10 cellular contexts compared by ENCODE assay signal in the genomic region with DNA sequence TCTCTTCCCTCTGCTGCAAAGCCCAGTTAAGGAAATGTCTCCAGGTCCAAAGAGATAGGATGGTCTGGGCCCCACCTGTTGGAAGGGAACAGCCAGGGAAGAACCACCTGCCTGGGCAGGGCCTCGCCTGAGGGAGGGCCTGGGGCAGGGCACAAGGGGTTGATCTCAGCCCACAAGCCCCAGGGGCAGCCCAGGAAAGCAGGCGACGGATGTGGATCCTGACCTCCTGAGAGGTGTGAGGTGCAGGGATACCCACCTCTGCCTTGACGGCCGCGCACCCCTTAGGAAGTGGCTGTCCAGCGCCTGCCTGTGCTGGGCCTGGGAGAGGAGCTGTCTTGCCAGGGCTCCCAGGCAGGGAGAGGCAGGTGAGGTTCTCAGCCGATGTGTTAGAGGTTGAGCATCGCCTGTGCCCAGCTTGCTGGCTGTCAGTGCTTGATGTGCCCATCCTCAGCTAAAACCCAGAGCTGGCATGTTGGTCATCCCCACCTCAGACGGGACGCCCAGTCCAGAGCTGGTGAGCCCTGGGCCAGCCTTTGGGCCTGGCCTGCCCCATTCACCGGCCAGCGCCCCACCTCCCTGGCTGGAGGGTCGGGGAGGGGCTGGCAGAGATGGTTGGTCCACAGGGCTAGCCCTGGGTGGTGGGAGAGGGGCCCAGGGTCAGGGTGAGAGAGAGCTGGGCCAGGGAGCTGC. TPM values are rescaled to one million over a fixed set of nuclear protein-coding genes. Genes with fewer than 3 reads are reported as not detected.
DNase-seq lines count a peak whose midpoint lies in the region; ATAC-seq, FAIRE-seq and TF ChIP-seq lines count a peak whose summit lies in the region.
"Had no signal": no experiment of that assay in that cellular context is flagged by ENCODE, and none has a peak within 500 bp of the region (broad histone marks: within the 10 kb centered on the region; RNA-seq: fewer than 3 reads in every experiment).

No MANE protein-coding gene starts in this region.

- ATAC-seq in pancreas (no peak), GM18520 (IDR thresholded peaks at IDR 0.05; ENCODE audit: unreplicated experiment) (no peak), GM21786 (IDR thresholded peaks at IDR 0.05; ENCODE audit: unreplicated experiment) (no peak)

- peaks cover 0 to 2% of the 10 kb centered on the region in 2 donors for H3K27me3 Mint-ChIP-seq in CD8-positive, alpha-beta memory T cell

- POLR2A ChIA-PET in CD8-positive, alpha-beta memory T cell (lab: Charles Lee): interaction anchor here (2.8 to 3.0 kb wide), 2 partner anchors 11 to 17 kb away, joined by 29 to 65 read pairs; partner anchors contain the start of genes AMDHD2 and ATP6V0C
- POLR2A ChIA-PET in PC-9 (lab: Charles Lee; ENCODE audit: unreplicated experiment): interaction anchor here (0.6 to 0.7 kb wide), 3 partner anchors 8 to 748 kb away, joined by 3 to 16 read pairs (median 5); partner anchors contain the start of genes NUBP2 and SPSB3

- H3K9me3 Mint-ChIP-seq in CD8-positive, alpha-beta memory T cell: peaks cover 0 to 7% (median 0%) of the 10 kb centered on the region in 5 donors

- no peaks in the 10 kb centered on the region for H3K79me2 ChIP-seq in PC-9 (ENCODE audit: low read depth)

- no peak for TF ChIP-seq POLR2A in esophagus squamous epithelium (IDR thresholded peaks at IDR 0.05)

- H3K27me3 ChIP-seq in CD8-positive, alpha-beta memory T cell (ENCODE audit: insufficient read depth, low read length, poor library complexity, severe bottlenecking): no peaks in the 10 kb centered on the region
- H3K27me3 ChIP-seq in PC-9 (ENCODE audit: insufficient read depth, low read depth): no peaks in the 10 kb centered on the region
- H3K27me3 ChIP-seq in esophagus squamous epithelium: no peaks in the 10 kb centered on the region
- no peaks in the 10 kb centered on the region for H3K27me3 ChIP-seq in pancreas

- H3K4me3 Mint-ChIP-seq in CD8-positive, alpha-beta memory T cell: peak overlapping the region; percentile 44 to 99 (median 93)

- H3K4me1 ChIP-seq in CD8-positive, alpha-beta memory T cell (ENCODE audit: insufficient read depth, low read length): peaks cover 7% of the 10 kb centered on the region
- peaks cover 10% of the 10 kb centered on the region; the same call in 1 of the 2 replicates for H3K4me1 ChIP-seq in PC-9 (replicated peaks; ENCODE audit: insufficient read depth)
- peaks cover 8 to 34% (median 10%) of the 10 kb centered on the region in 3 donors for H3K4me1 ChIP-seq in esophagus squamous epithelium
- peaks cover 0 to 4% (median 0%) of the 10 kb centered on the region in 3 donors for H3K4me1 ChIP-seq in pancreas

- H4K20me1 ChIP-seq in PC-9 (ENCODE audit: insufficient read depth): no peaks in the 10 kb centered on the region

- no peak for TF ChIP-seq CTCF in PC-9 (conservative IDR thresholded peaks at IDR 0.05)
- TF ChIP-seq CTCF in esophagus squamous epithelium (IDR thresholded peaks at IDR 0.05): no peak
- TF ChIP-seq CTCF in pancreas (IDR thresholded peaks at IDR 0.05): no peak

- 96% methylated on average over 5 of the region's 14 CpGs; no CpG with 5 or more reads in 1 of the 2 donors for WGBS in esophagus squamous epithelium, 2 donors
- WGBS in pancreas, 2 donors: 82 to 85% methylated on average over 14 of the region's 14 CpGs

- no peaks in the 10 kb centered on the region for H3K9me2 ChIP-seq in PC-9 (ENCODE audit: insufficient read depth)

- CTCF ChIA-PET in CD8-positive, alpha-beta memory T cell (lab: Charles Lee): interaction anchor here (0.8 kb wide), 1 partner anchor 29 kb away, joined by 3 read pairs; no protein-coding TSS in a partner anchor
- CTCF ChIA-PET in PC-9 (lab: Charles Lee): interaction anchor here (0.6 kb wide), 1 partner anchor 52 kb away, joined by 4 read pairs; no protein-coding TSS in a partner anchor

- no peak overlapping the region for H3K4me3 ChIP-seq in CD8-positive, alpha-beta memory T cell (ENCODE audit: low read length)
- H3K4me3 ChIP-seq in PC-9: no peak overlapping the region
- peak overlapping the region in 1 of 4 donors; percentile 78 for H3K4me3 ChIP-seq in esophagus squamous epithelium
- H3K4me3 ChIP-seq in pancreas: no peak overlapping the region

- DNase-seq in CD8-positive, alpha-beta memory T cell: peak in 1 of 5 donors; percentile 49
- DNase-seq in PC-9 (no peak), esophagus squamous epithelium (lab: John Stamatoyannopoulos, UW) (no peak), pancreas (peak in 4 of 6 donors; percentile 16 to 82 (median 58)), NCI-H69 (lab: John Stamatoyannopoulos, UW) (no peak)
- no peak for DNase-seq in central memory CD4-positive, alpha-beta T cell

- H3K36me3 ChIP-seq in CD8-positive, alpha-beta memory T cell (ENCODE audit: insufficient read depth, low read length): no peaks in the 10 kb centered on the region
- H3K36me3 ChIP-seq in PC-9 (ENCODE audit: low read depth): no peaks in the 10 kb centered on the region
- H3K36me3 ChIP-seq in esophagus squamous epithelium: peaks cover 19 to 50% (median 19%) of the 10 kb centered on the region in 3 donors
- peaks cover 0 to 8% (median 0%) of the 10 kb centered on the region in 3 donors for H3K36me3 ChIP-seq in pancreas

- H3K4me2 ChIP-seq in PC-9: peak overlapping the region; percentile 85; the same call in 1 of the 2 replicates

- BruUV-seq in PC-9 (replicated peaks; lab: Mats Ljungman, UMichigan): no TSS peak

- peak overlapping the region; percentile 97 for H3K27ac ChIP-seq in CD8-positive, alpha-beta memory T cell (ENCODE audit: low read depth, low read length)
- peak overlapping the region; percentile 38; the same call in 1 of the 2 replicates for H3K27ac ChIP-seq in PC-9
- peak overlapping the region; percentile 95 to 99 (median 98) for H3K27ac ChIP-seq in esophagus squamous epithelium
- H3K27ac ChIP-seq in pancreas: peak overlapping the region in 2 of 4 donors; percentile 82 to 92

- FAIRE-seq in pancreas (lab: Jason Lieb, UNC): no peak

- H3K4me1 Mint-ChIP-seq in CD8-positive, alpha-beta memory T cell: peaks cover 13 to 29% (median 15%) of the 10 kb centered on the region in 3 donors

- intact Hi-C loops in PC-9 (cut with micrococcal nuclease; ENCODE audit: unreplicated experiment): no loop called here
- intact Hi-C loops in esophagus squamous epithelium (cut with DNase I): no loop called here
- intact Hi-C loops in pancreas (cut with DNase I): no loop called here

- H3K27ac Mint-ChIP-seq in CD8-positive, alpha-beta memory T cell: peak overlapping the region; percentile 98 to 99 (median 99)

- H3K36me3 Mint-ChIP-seq in CD8-positive, alpha-beta memory T cell: peaks cover 0 to 33% (median 0%) of the 10 kb centered on the region in 3 donors

- no peak overlapping the region for H2AFZ ChIP-seq in PC-9

- no peaks in the 10 kb centered on the region for H3K9me3 ChIP-seq in CD8-positive, alpha-beta memory T cell (ENCODE audit: low read length)
- H3K9me3 ChIP-seq in PC-9 (ENCODE audit: insufficient read depth, low read depth) (no peaks in the 10 kb centered on the region), esophagus squamous epithelium (no peaks in the 10 kb centered on the region), pancreas (no peaks in the 10 kb centered on the region)

- peaks cover 19% of the 10 kb centered on the region; the same call in 1 of the 2 replicates for H3F3A ChIP-seq in PC-9 (ENCODE audit: insufficient read depth, low read depth)

RNA-seq across cellular contexts. Expression of gene CEMP1, which starts 0.4 kb away (rescaled TPM):
- total RNA-seq in CD8-positive, alpha-beta memory T cell: under 1 TPM in 1 of 2 experiments, not detected in 1; 0.16 TPM
- 3.3 TPM for polyA plus RNA-seq in CD8-positive, alpha-beta memory T cell
- total RNA-seq in PC-9 (2021) (0.43 and 0.94 TPM in 2 replicates), esophagus squamous epithelium (under 1 TPM in 1 of 4 donors, not detected in 3; 0.76 TPM), pancreas (under 1 TPM; 0.12 to 0.92 (median 0.62) TPM)
- polyA plus RNA-seq in pancreas: 1 to 10 TPM; 1.1 to 1.2 TPM
- total RNA-seq: fibroblast of villous mesenchyme, NCI-H460 had no signal

RNA-seq across cellular contexts. Expression of gene PDPK1, which starts 7.0 kb away (rescaled TPM):
- 10 to 100 TPM; 56.8 to 58.5 TPM for total RNA-seq in CD8-positive, alpha-beta memory T cell
- polyA plus RNA-seq in CD8-positive, alpha-beta memory T cell: 46.2 TPM
- 43.2 and 46.8 TPM in 2 replicates for total RNA-seq in PC-9 (2021)
- total RNA-seq in esophagus squamous epithelium: 10 to 100 TPM; 18.3 to 28.2 (median 23.3) TPM
- total RNA-seq in pancreas: 10 to 100 TPM; 24.2 to 34.8 (median 31.9) TPM
- 10 to 100 TPM; 12.7 to 27.3 TPM for polyA plus RNA-seq in pancreas

RNA-seq across cellular contexts. Expression of gene AMDHD2, which starts 10.6 kb away (rescaled TPM):
- 10 to 100 TPM; 34.1 to 35.5 TPM for total RNA-seq in CD8-positive, alpha-beta memory T cell
- polyA plus RNA-seq in CD8-positive, alpha-beta memory T cell: 21.2 TPM
- total RNA-seq in PC-9 (2021) (47.9 and 61.5 TPM in 2 replicates), esophagus squamous epithelium (10 to 100 TPM; 11.6 to 23.9 (median 17.5) TPM), pancreas (10 to 100 TPM in 4 of 6 donors, 1 to 10 TPM in 2; 8.0 to 18.7 (median 10.9) TPM)
- 10 to 100 TPM; 27.7 to 36.3 TPM for polyA plus RNA-seq in pancreas

RNA-seq across cellular contexts. Expression of gene ATP6V0C, which starts 17.0 kb away (rescaled TPM):
- 100 to 1,000 TPM; 154 to 157 TPM for total RNA-seq in CD8-positive, alpha-beta memory T cell
- polyA plus RNA-seq in CD8-positive, alpha-beta memory T cell: 101 TPM
- 205 and 249 TPM in 2 replicates for total RNA-seq in PC-9 (2021)
- total RNA-seq in esophagus squamous epithelium: 100 to 1,000 TPM in 2 of 4 donors, 10 to 100 TPM in 2; 70.8 to 196 (median 125) TPM
- 10 to 100 TPM; 39.9 to 92.3 (median 66.8) TPM for total RNA-seq in pancreas
- 100 to 1,000 TPM in 1 of 2 donors, 10 to 100 TPM in 1; 59.8 to 124 TPM for polyA plus RNA-seq in pancreas

RNA-seq across cellular contexts. Expression of gene TBC1D24, which starts 55.8 kb away (rescaled TPM):
- 10 to 100 TPM; 28.3 to 32.7 TPM for total RNA-seq in CD8-positive, alpha-beta memory T cell
- polyA plus RNA-seq in CD8-positive, alpha-beta memory T cell: 3.5 TPM
- total RNA-seq in PC-9 (2021) (30.0 and 34.2 TPM in 2 replicates), esophagus squamous epithelium (1 to 10 TPM; 3.1 to 4.6 (median 3.7) TPM), pancreas (10 to 100 TPM; 16.8 to 23.7 (median 19.7) TPM)
- polyA plus RNA-seq in pancreas: 10 to 100 TPM; 10.8 to 16.0 TPM

Comparison
In these comparisons a context has a peak if more than half of its experiments do, and no peak if none do; other contexts are left out.
1. DNase-seq: peak in pancreas (4 of 6); none in PC-9 (0 of 2), esophagus squamous epithelium (single experiment), central memory CD4-positive, alpha-beta T cell (single experiment) and NCI-H69 (single experiment).